ENCODE assay signal across 19 cellular contexts in genomic region chr3:71388535-71389120, GRCh38.
DNase-seq lines count a peak whose midpoint lies in the region; ATAC-seq, FAIRE-seq and TF ChIP-seq lines count a peak whose summit lies in the region.
"Had no signal": no experiment of that assay in that cellular context is flagged by ENCODE, and none has a peak within 500 bp of the region (broad histone marks: within the 10 kb centered on the region; RNA-seq: fewer than 3 reads in every experiment).

No MANE protein-coding gene starts in this region.

- no peak overlapping the region for H2AFZ ChIP-seq in HepG2 (ENCODE audit: low read length)

- POLR2A ChIA-PET in T-cell (lab: Charles Lee) (interaction anchor here (0.5 to 0.9 kb wide), 3 partner anchors 17 to 314 kb away, joined by 3 read pairs; no protein-coding TSS in a partner anchor), HepG2 (lab: Yijun Ruan, JAX) (no interaction called here)

- no peaks in the 10 kb centered on the region for H3K9me3 ChIP-seq in BLaER1
- no peaks in the 10 kb centered on the region for H3K9me3 ChIP-seq in HepG2 (ENCODE audit: low read length)
- H3K9me3 ChIP-seq: colonic mucosa, left ventricle myocardium inferior, MG63 had no signal

- H3K36me3 Mint-ChIP-seq in T-cell: peaks cover 9% of the 10 kb centered on the region

- H3K27ac ChIP-seq in BLaER1: no peak overlapping the region
- H3K27ac ChIP-seq in HepG2 (ENCODE audit: extremely low read length, insufficient read depth, low read length): no peak overlapping the region
- H3K27ac ChIP-seq: RWPE1 had no signal

- TF ChIP-seq EP300 in HepG2 (IDR thresholded peaks at IDR 0.05; ENCODE audit: low read depth in 2 of 2, low read length in 2 of 2) (no peak), HepG2 (CRISPR knock-in tag; IDR thresholded peaks at IDR 0.05; ENCODE audit: borderline replicate concordance) (no peak)

- H3K9me3 Mint-ChIP-seq in T-cell: peaks cover 0 to under 1% (median 0%) of the 10 kb centered on the region in 3 donors
- H3K9me3 Mint-ChIP-seq: T-helper 1 cell treated with Interleukin-12 subunit alpha and Interleukin-12 subunit beta and Interleukin-4 antibody, amounts not matched to agents 30 μg/mL and 1 μg/mL, for 36 hours had no signal

- intact Hi-C loops in HepG2 (cut with micrococcal nuclease; ENCODE audit: unreplicated experiment): no loop called here

- BruUV-seq in HepG2 (replicated peaks; lab: Mats Ljungman, UMichigan): no TSS peak

- DNase-seq in T-cell (no peak), left kidney (ENCODE audit: low read depth, low spot score) (peak; percentile 28), H4 (ENCODE audit: low spot score) (no peak), HepG2 (ENCODE audit: low spot score) (no peak)
- DNase-seq: activated CD4-positive, alpha-beta T cell treated with anti-CD3 and anti-CD28 coated beads for 4 hours; activated T-cell treated with anti-CD3 and anti-CD28 coated beads, Interleukin-2, amount 50 U/mL, for 1 hour; left ventricle myocardium inferior; MG63; NCI-H774; substantia nigra had no signal

- WGBS in HepG2 (ENCODE audit: low lambda C conversion rate): 97% methylated on average over 6 of the region's 6 CpGs

- in situ Hi-C loops in HepG2 (cut with HindIII; ENCODE audit: extremely low pct_ligation_motif_present, low pct_unique_long_range_greater_than_20kb): no loop called here

- CTCF ChIA-PET in T-cell (lab: Charles Lee): interaction anchor here (0.6 kb wide), 2 partner anchors 160 to 164 kb away, joined by 3 to 4 read pairs; no protein-coding TSS in a partner anchor
- CTCF ChIA-PET in HepG2 (lab: Yijun Ruan, JAX; ENCODE audit: low intra/inter-chr PET ratio, low total read pairs): no interaction called here

- peaks cover 80 to 87% (median 82%) of the 10 kb centered on the region in 3 donors for H3K4me1 Mint-ChIP-seq in T-cell

- no peak for FAIRE-seq in HepG2 (lab: Jason Lieb, UNC)
- FAIRE-seq: astrocyte, frontal cortex had no signal

- peak overlapping the region; percentile 6 to 35 (median 11) for H3K4me3 Mint-ChIP-seq in T-cell
- H3K4me3 Mint-ChIP-seq: T-helper 1 cell treated with Interleukin-12 subunit alpha and Interleukin-12 subunit beta and Interleukin-4 antibody, amounts not matched to agents 30 μg/mL and 1 μg/mL, for 36 hours had no signal

- H3K4me1 ChIP-seq in BLaER1 (peaks cover 42% of the 10 kb centered on the region), HepG2 (ENCODE audit: insufficient read depth, low read length) (peaks cover 27% of the 10 kb centered on the region)

- H3K36me3 ChIP-seq in BLaER1: no peaks in the 10 kb centered on the region
- no peaks in the 10 kb centered on the region for H3K36me3 ChIP-seq in HepG2 (replicated peaks in 1 of 2; ENCODE audit: control insufficient read depth in 1 of 2, insufficient read depth in 2 of 2, low read length in 2 of 2)
- H3K36me3 ChIP-seq: colonic mucosa, left ventricle myocardium inferior, MG63 had no signal

- H3K4me3 ChIP-seq in BLaER1 (no peak overlapping the region), HepG2 (replicated peaks in 1 of 3; ENCODE audit: insufficient read depth in 1 of 3, low read depth in 2 of 3, low read length in 3 of 3) (no peak overlapping the region)
- H3K4me3 ChIP-seq: colonic mucosa, left ventricle myocardium inferior, MG63 had no signal

- TF ChIP-seq CTCF in HepG2 (CRISPR knock-in tag; IDR thresholded peaks at IDR 0.05): no peak

- H3K27me3 ChIP-seq in BLaER1: peaks cover 17% of the 10 kb centered on the region; the same call in 1 of the 2 replicates
- H3K27me3 ChIP-seq in HepG2 (ENCODE audit: control insufficient read depth in 1 of 2, insufficient read depth in 2 of 2, low read length in 2 of 2): no peaks in the 10 kb centered on the region
- H3K27me3 ChIP-seq: colonic mucosa, MG63 had no signal

- ATAC-seq in GM18868 (IDR thresholded peaks at IDR 0.05; ENCODE audit: unreplicated experiment) (peak; percentile 18), T-cell (replicated peaks in 1 of 4) (no peak), HG03469 (IDR thresholded peaks at IDR 0.05; ENCODE audit: unreplicated experiment) (no peak), HG02840 (IDR thresholded peaks at IDR 0.05; ENCODE audit: low FRiP score, unreplicated experiment) (no peak), HepG2 (no peak)

- H3K9ac ChIP-seq in BLaER1: no peak overlapping the region
- no peak overlapping the region for H3K9ac ChIP-seq in HepG2 (ENCODE audit: insufficient read depth, low read depth, low read length)

- H3K27ac Mint-ChIP-seq in T-cell: peak overlapping the region; percentile 86 to 90
- H3K27ac Mint-ChIP-seq: T-helper 1 cell treated with Interleukin-12 subunit alpha and Interleukin-12 subunit beta and Interleukin-4 antibody, amounts not matched to agents 30 μg/mL and 1 μg/mL, for 36 hours had no signal

- H3K4me2 ChIP-seq in BLaER1 (peak overlapping the region; percentile 21; the same call in 1 of the 2 replicates), HepG2 (ENCODE audit: low read depth, low read length) (no peak overlapping the region)

- no peak for TF ChIP-seq RAD21 in HepG2 (CRISPR knock-in tag; IDR thresholded peaks at IDR 0.05)

- no peaks in the 10 kb centered on the region for H3K27me3 Mint-ChIP-seq in T-cell

- TF ChIP-seq POLR2A in HepG2 (IDR thresholded peaks at IDR 0.05; ENCODE audit: insufficient read depth in 1 of 2, low read depth in 2 of 2, low read length in 2 of 2): no peak

- H3K79me2 ChIP-seq in HepG2 (ENCODE audit: insufficient read depth, low read length): peaks cover 16% of the 10 kb centered on the region

- H4K20me1 ChIP-seq in BLaER1 (peaks cover 12% of the 10 kb centered on the region; the same call in 1 of the 2 replicates), HepG2 (ENCODE audit: insufficient read depth, low read length) (peaks cover 5% of the 10 kb centered on the region; the same call in 1 of the 2 replicates)

TF ChIP-seq in HepG2, 621 proteins besides CTCF, POLR2A, EP300 and RAD21:
- TF ChIP-seq SKIL (CRISPR knock-in tag; IDR thresholded peaks at IDR 0.05; ENCODE audit: borderline replicate concordance) (no peak), ZBTB43 (CRISPR knock-in tag; conservative IDR thresholded peaks at IDR 0.05) (no peak), ZNF510 (CRISPR knock-in tag; IDR thresholded peaks at IDR 0.05; ENCODE audit: low read depth) (no peak), NR0B2 (CRISPR knock-in tag; IDR thresholded peaks at IDR 0.05) (no peak), MAX (IDR thresholded peaks at IDR 0.05) (no peak), MTF1 (CRISPR knock-in tag; IDR thresholded peaks at IDR 0.05) (no peak), ZBTB49 (CRISPR knock-in tag; IDR thresholded peaks at IDR 0.05; ENCODE audit: borderline replicate concordance) (no peak), MIER3 (CRISPR knock-in tag; IDR thresholded peaks at IDR 0.05; ENCODE audit: borderline replicate concordance) (no peak)
